In the genomic region with DNA sequence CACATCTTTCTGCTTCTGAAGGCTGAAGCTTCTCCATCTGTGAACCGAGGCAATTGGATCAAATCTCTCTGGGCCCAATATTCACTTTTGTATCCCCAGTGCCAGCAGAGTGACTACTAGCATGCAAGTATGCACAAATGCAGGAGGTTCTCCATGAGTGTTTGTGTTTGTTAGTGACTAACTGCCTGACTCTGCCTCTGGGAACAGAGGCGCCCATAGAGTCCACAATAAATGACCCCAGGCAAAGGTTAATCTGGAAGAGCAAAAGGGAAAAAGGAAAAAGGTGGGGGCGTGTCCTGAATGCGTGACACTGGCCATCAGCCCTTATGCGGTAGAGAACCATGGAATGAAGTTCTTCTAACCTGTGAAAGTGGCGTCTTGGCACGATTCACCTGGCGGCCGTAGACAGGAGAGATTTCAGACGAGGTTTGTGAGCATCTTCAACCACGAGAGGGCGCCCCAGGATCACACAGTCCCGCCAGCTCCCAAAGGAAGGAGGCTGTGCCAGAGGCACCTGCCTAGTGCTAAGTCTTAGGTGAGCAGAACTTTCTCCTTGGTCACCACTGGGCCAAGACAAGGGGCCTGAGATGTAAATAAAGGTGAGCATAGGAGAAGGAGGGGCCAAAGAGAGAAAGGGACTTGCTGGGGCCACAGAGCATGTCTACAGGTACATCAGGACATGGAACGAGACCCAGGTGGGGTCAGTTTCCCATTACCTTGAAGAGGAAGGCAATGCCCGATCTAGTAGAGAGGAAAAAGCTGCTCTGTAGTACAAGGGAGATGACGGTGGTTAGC, we compare ENCODE assay signal across 8 cellular contexts. TPM values are rescaled to one million over a fixed set of nuclear protein-coding genes. Genes with fewer than 3 reads are reported as not detected.
A peak's percentile ranks its signal among the peaks of the same experiment; 100 is the strongest.
DNase-seq lines count a peak whose midpoint lies in the region; ATAC-seq and TF ChIP-seq lines count a peak whose summit lies in the region.

No MANE protein-coding gene starts in this region.

- H3K27ac ChIP-seq in ovary = no peak overlapping the region
- H3K27ac ChIP-seq in tibial artery = peak overlapping the region in 1 of 2 donors; percentile 38

- H3K4me1 ChIP-seq in ovary (ENCODE audit: insufficient read depth) = no peaks in the 10 kb centered on the region
- H3K4me1 ChIP-seq in tibial artery = peaks cover 0 to 8% (median 3%) of the 10 kb centered on the region in 4 donors

- intact Hi-C loops in ovary (cut with DNase I) = loop anchor here (2.0 to 10.0 kb wide), 5 partner anchors 46 to 309 kb away; no protein-coding TSS in a partner anchor
- intact Hi-C loops in tibial artery (cut with DNase I; ENCODE audit: low total_unique reads) = loop anchor here (2.0 kb wide), 1 partner anchor 44 kb away; no protein-coding TSS in a partner anchor

- no peaks in the 10 kb centered on the region for H3K36me3 ChIP-seq in GM06990 (ENCODE audit: control insufficient read depth, insufficient read depth, low read length)
- H3K36me3 ChIP-seq in MG63 = no peaks in the 10 kb centered on the region
- no peaks in the 10 kb centered on the region for H3K36me3 ChIP-seq in ovary
- peaks cover 0 to 5% (median 4%) of the 10 kb centered on the region in 3 donors for H3K36me3 ChIP-seq in tibial artery

- H3K9me3 ChIP-seq in MG63 (no peaks in the 10 kb centered on the region), ovary (no peaks in the 10 kb centered on the region), tibial artery (no peaks in the 10 kb centered on the region)

- no peak for ATAC-seq in GM18867 (IDR thresholded peaks at IDR 0.05; ENCODE audit: unreplicated experiment)

- H3K27me3 ChIP-seq in GM06990 (replicated peaks; ENCODE audit: control insufficient read depth, insufficient read depth, low read length) (no peaks in the 10 kb centered on the region), MG63 (no peaks in the 10 kb centered on the region), ovary (no peaks in the 10 kb centered on the region), tibial artery (no peaks in the 10 kb centered on the region)

- TF ChIP-seq CTCF in GM06990 (IDR thresholded peaks at IDR 0.05; ENCODE audit: insufficient read depth, low read length, poor library complexity, severe bottlenecking) = peak; percentile 87
- peak; percentile 90 to 94 (median 91) for TF ChIP-seq CTCF in ovary (IDR thresholded peaks at IDR 0.05)
- peak; percentile 92 to 95 for TF ChIP-seq CTCF in tibial artery (IDR thresholded peaks at IDR 0.05)

- DNase-seq in GM06990 (ENCODE audit: extremely low read depth, insufficient read length) (no peak), MG63 (peak; percentile 72), SHP77 treated with DMSO at 0.1 percent for 48 hours (lab: John Stamatoyannopoulos, UW) (peak; percentile 50), globus pallidus (ENCODE audit: low spot score) (peak; percentile 71), ovary (peak; percentile 82 to 92 (median 91)), tibial artery (peak; percentile 84 to 89)
- DNase-seq in activated effector memory CD4-positive, alpha-beta T cell treated with Interleukin-2 at 50 U/mL for 16 hours = peak; percentile 73

- H3K4me3 ChIP-seq in GM06990 (replicated peaks; ENCODE audit: low read depth, low read length) (no peak overlapping the region), MG63 (no peak overlapping the region), ovary (no peak overlapping the region), tibial artery (no peak overlapping the region)

- no peak for TF ChIP-seq EP300 in ovary (IDR thresholded peaks at IDR 0.05)

- TF ChIP-seq POLR2A in ovary (IDR thresholded peaks at IDR 0.05) = no peak

- 19 to 23% (median 20%) methylated on average over 16 of the region's 16 CpGs for WGBS in ovary, 3 donors

RNA-seq across cellular contexts. Expression of a gene that starts 44.2 kb away (rescaled TPM):
- total RNA-seq in MG63 (2014; rRNA removed; shearing (Covaris generic); ENCODE audit: low replicate concordance) = not detected in 2 replicates
- total RNA-seq in ovary = 10 to 100 TPM in 5 of 7 donors, 1 to 10 TPM in 2; 1.1 to 23.8 (median 10.8) TPM
- polyA plus RNA-seq in ovary = 1 to 10 TPM; 6.0 to 6.8 TPM
